Comparison of ENCODE assay signal across 26 cellular contexts in genomic region chr15:76334438-76335004, GRCh38. TPM values are rescaled to one million over a fixed set of nuclear protein-coding genes. Genes with fewer than 3 reads are reported as not detected.
DNase-seq lines count a peak whose midpoint lies in the region; ATAC-seq, FAIRE-seq and TF ChIP-seq lines count a peak whose summit lies in the region.
"Had no signal": no experiment of that assay in that cellular context is flagged by ENCODE, and none has a peak within 500 bp of the region (broad histone marks: within the 10 kb centered on the region; RNA-seq: fewer than 3 reads in every experiment).

No MANE protein-coding gene starts in this region.

- peaks cover 32% of the 10 kb centered on the region for H3K4me1 ChIP-seq in OCI-LY7 (ENCODE audit: insufficient read depth, low read length, poor library complexity, severe bottlenecking)
- peaks cover 20% of the 10 kb centered on the region for H3K4me1 ChIP-seq in endothelial cell of umbilical vein (ENCODE audit: control insufficient read depth, extremely low read depth, insufficient read depth, low read length)

- in situ Hi-C loops in G401 (cut with HindIII; ENCODE audit: low sequenced_read_pairs) = no loop called here

- H3K4me3 ChIP-seq in OCI-LY7 (ENCODE audit: low read depth, low read length, poor library complexity, severe bottlenecking) = no peak overlapping the region
- no peak overlapping the region for H3K4me3 ChIP-seq in endothelial cell of umbilical vein (replicated peaks in 1 of 3; ENCODE audit: insufficient read depth in 1 of 3, low read depth in 1 of 3, low read length in 3 of 3)
- H3K4me3 ChIP-seq: BLaER1 treated with 17β-estradiol and CSF1 and Interleukin-3, amounts not matched to agents 10 nM and 100 nM had no signal

- H3K9ac ChIP-seq in endothelial cell of umbilical vein (replicated peaks; ENCODE audit: extremely low read depth, insufficient read depth, low read length) = no peak overlapping the region

- peak; percentile 18 for FAIRE-seq in endothelial cell of umbilical vein (lab: Jason Lieb, UNC)
- FAIRE-seq: keratinocyte, urothelium cell line had no signal

- ATAC-seq in stimulated activated memory B cell treated with anti-CD40 and anti-IgM and Interleukin-4, amounts not matched to agents 10 μg/mL and 1 μg/mL and 100 μg/mL, for 72 hours = no peak
- no peak for ATAC-seq in HG03378 (IDR thresholded peaks at IDR 0.05; ENCODE audit: unreplicated experiment)
- ATAC-seq: sciatic nerve, SK-N-SH treated with all-trans-retinoic acid at 6 μM for 48 hours had no signal

- peak overlapping the region; percentile 16 for H3K27ac Mint-ChIP-seq in activated naive CD8-positive, alpha-beta T cell
- no peak overlapping the region for H3K27ac Mint-ChIP-seq in activated naive CD8-positive, alpha-beta T cell treated with anti-CD3 and anti-CD28 coated beads for 36 hours
- no peak overlapping the region for H3K27ac Mint-ChIP-seq in stimulated activated memory B cell treated with anti-CD40 and anti-IgM and Interleukin-4, amounts not matched to agents 10 μg/mL and 1 μg/mL and 100 μg/mL, for 72 hours
- H3K27ac Mint-ChIP-seq: nephron progenitor cell had no signal

- no peaks in the 10 kb centered on the region for H3K9me3 ChIP-seq in OCI-LY7 (ENCODE audit: low read length)
- H3K9me3 ChIP-seq in endothelial cell of umbilical vein (replicated peaks; ENCODE audit: control insufficient read depth, insufficient read depth, low read length) = no peaks in the 10 kb centered on the region

- CTCF ChIA-PET in OCI-LY7 (lab: Charles Lee; ENCODE audit: unreplicated experiment) = no interaction called here
- CTCF ChIA-PET in endothelial cell of umbilical vein (lab: Charles Lee) = interaction anchor here (0.8 to 2.0 kb wide), 10 partner anchors 11 to 149 kb away, joined by 3 to 18 read pairs (median 6); no protein-coding TSS in a partner anchor

- H4K20me1 ChIP-seq in OCI-LY7 (ENCODE audit: insufficient read depth, low read length) (peaks cover 5% of the 10 kb centered on the region; the same call in 1 of the 2 replicates), endothelial cell of umbilical vein (replicated peaks; ENCODE audit: control insufficient read depth, extremely low read depth, insufficient read depth, low read length) (no peaks in the 10 kb centered on the region)

- peaks cover 37 to 54% of the 10 kb centered on the region in 2 experiments for H3K27me3 ChIP-seq in endothelial cell of umbilical vein (ENCODE audit: control insufficient read depth in 2 of 2, insufficient read depth in 2 of 2, low read length in 2 of 2)

- no peaks in the 10 kb centered on the region for H3K9me2 ChIP-seq in OCI-LY7 (ENCODE audit: insufficient read depth, low read length)

- no peak for DNase-seq in activated naive CD8-positive, alpha-beta T cell treated with anti-CD3 and anti-CD28 coated beads for 36 hours
- DNase-seq in OCI-LY7 (ENCODE audit: low spot score) = no peak
- DNase-seq in endothelial cell of umbilical vein (ENCODE audit: low read depth, low spot score) = no peak
- DNase-seq in NCI-H510A (lab: John Stamatoyannopoulos, UW) = no peak
- DNase-seq in G401 (ENCODE audit: low spot score) = no peak
- DNase-seq: activated naive CD4-positive, alpha-beta T cell; activated T-cell treated with anti-CD3 and anti-CD28 coated beads, Interleukin-2, amount 50 U/mL, for 1 hour; amniotic stem cell; DND-41; effector CD4-positive, alpha-beta T cell; NCI-H446; stimulated activated CD4-positive, alpha-beta T cell treated with anti-CD3 and anti-CD28 coated beads, Interleukin-12 subunit alpha, Interleukin-12 subunit beta, amount 100 ng/mL, for 4 hours; stimulated activated CD4-positive, alpha-beta T cell treated with anti-CD3 and anti-CD28 coated beads, Interleukin-4, amount 100 ng/mL, for 24 hours; T-helper 9 cell had no signal

- H3K4me1 Mint-ChIP-seq in activated naive CD8-positive, alpha-beta T cell (ENCODE audit: low read depth) = peaks cover 32% of the 10 kb centered on the region
- peaks cover 30% of the 10 kb centered on the region for H3K4me1 Mint-ChIP-seq in activated naive CD8-positive, alpha-beta T cell treated with anti-CD3 and anti-CD28 coated beads for 36 hours
- H3K4me1 Mint-ChIP-seq in stimulated activated memory B cell treated with anti-CD40 and anti-IgM and Interleukin-4, amounts not matched to agents 10 μg/mL and 1 μg/mL and 100 μg/mL, for 72 hours = peaks cover 45% of the 10 kb centered on the region

- intact Hi-C loops in OCI-LY7 (cut with micrococcal nuclease; ENCODE audit: unreplicated experiment) (loop anchor here (2.0 to 5.0 kb wide), 2 partner anchors 97 to 144 kb away; no protein-coding TSS in a partner anchor), endothelial cell of umbilical vein (cut with micrococcal nuclease) (loop anchor here (1.0 kb wide), 1 partner anchor 23 kb away; the partner anchor contains the start of gene ETFA)

- no peaks in the 10 kb centered on the region for H3K9me3 Mint-ChIP-seq in activated naive CD8-positive, alpha-beta T cell (ENCODE audit: low read depth)
- no peaks in the 10 kb centered on the region for H3K9me3 Mint-ChIP-seq in activated naive CD8-positive, alpha-beta T cell treated with anti-CD3 and anti-CD28 coated beads for 36 hours
- H3K9me3 Mint-ChIP-seq in stimulated activated memory B cell treated with anti-CD40 and anti-IgM and Interleukin-4, amounts not matched to agents 10 μg/mL and 1 μg/mL and 100 μg/mL, for 72 hours = no peaks in the 10 kb centered on the region
- H3K9me3 Mint-ChIP-seq: nephron progenitor cell had no signal

- H3K36me3 Mint-ChIP-seq in activated naive CD8-positive, alpha-beta T cell = no peaks in the 10 kb centered on the region
- no peaks in the 10 kb centered on the region for H3K36me3 Mint-ChIP-seq in activated naive CD8-positive, alpha-beta T cell treated with anti-CD3 and anti-CD28 coated beads for 36 hours
- no peaks in the 10 kb centered on the region for H3K36me3 Mint-ChIP-seq in stimulated activated memory B cell treated with anti-CD40 and anti-IgM and Interleukin-4, amounts not matched to agents 10 μg/mL and 1 μg/mL and 100 μg/mL, for 72 hours

- H3K27ac ChIP-seq in OCI-LY7 (ENCODE audit: low read depth, low read length, poor library complexity, severe bottlenecking) (no peak overlapping the region), endothelial cell of umbilical vein (ENCODE audit: insufficient read depth, low read depth, low read length) (no peak overlapping the region)

- no TSS peak for BruUV-seq in OCI-LY7 (replicated peaks; lab: Mats Ljungman, UMichigan)
- BruUV-seq in endothelial cell of umbilical vein (replicated peaks; lab: Mats Ljungman, UMichigan) = no TSS peak

- H3K9me1 ChIP-seq in endothelial cell of umbilical vein (replicated peaks; ENCODE audit: control insufficient read depth, extremely low read depth, insufficient read depth, low read length) = no peaks in the 10 kb centered on the region

- H3K36me3 ChIP-seq in OCI-LY7 (ENCODE audit: insufficient read depth, low read length) = no peaks in the 10 kb centered on the region
- no peaks in the 10 kb centered on the region for H3K36me3 ChIP-seq in endothelial cell of umbilical vein (ENCODE audit: control insufficient read depth in 2 of 2, extremely low read depth in 1 of 2, insufficient read depth in 2 of 2, low read length in 2 of 2)
- H3K36me3 ChIP-seq: BLaER1 treated with 17β-estradiol and CSF1 and Interleukin-3, amounts not matched to agents 10 nM and 100 nM had no signal

- no peak for TF ChIP-seq POLR2A in endothelial cell of umbilical vein (IDR thresholded peaks at IDR 0.05; ENCODE audit: low read depth, low read length)

- dilution Hi-C loops in endothelial cell of umbilical vein (cut with MboI; ENCODE audit: extremely low pct_ligation_motif_present, low sequenced_read_pairs) = no loop called here

- peaks cover 45% of the 10 kb centered on the region for H3K27me3 Mint-ChIP-seq in activated naive CD8-positive, alpha-beta T cell
- H3K27me3 Mint-ChIP-seq in activated naive CD8-positive, alpha-beta T cell treated with anti-CD3 and anti-CD28 coated beads for 36 hours = peaks cover 83% of the 10 kb centered on the region
- H3K27me3 Mint-ChIP-seq in stimulated activated memory B cell treated with anti-CD40 and anti-IgM and Interleukin-4, amounts not matched to agents 10 μg/mL and 1 μg/mL and 100 μg/mL, for 72 hours = peaks cover 72% of the 10 kb centered on the region

- no peak overlapping the region for H3K4me3 Mint-ChIP-seq in activated naive CD8-positive, alpha-beta T cell
- no peak overlapping the region for H3K4me3 Mint-ChIP-seq in activated naive CD8-positive, alpha-beta T cell treated with anti-CD3 and anti-CD28 coated beads for 36 hours
- H3K4me3 Mint-ChIP-seq in stimulated activated memory B cell treated with anti-CD40 and anti-IgM and Interleukin-4, amounts not matched to agents 10 μg/mL and 1 μg/mL and 100 μg/mL, for 72 hours = peak overlapping the region; percentile 13

- TF ChIP-seq CTCF in OCI-LY7 (conservative IDR thresholded peaks at IDR 0.05; ENCODE audit: low read length) = no peak
- TF ChIP-seq CTCF in endothelial cell of umbilical vein (IDR thresholded peaks at IDR 0.05; ENCODE audit: extremely low read depth in 1 of 2, insufficient read depth in 1 of 2, low read depth in 1 of 2, low read length in 2 of 2) = no peak

- H3K4me2 ChIP-seq in OCI-LY7 (ENCODE audit: low read length) (no peak overlapping the region), endothelial cell of umbilical vein (ENCODE audit: insufficient read depth, low read length) (no peak overlapping the region)

- H3K79me2 ChIP-seq in OCI-LY7 (ENCODE audit: insufficient read depth, low read depth, low read length) (peaks cover 10% of the 10 kb centered on the region; the same call in 1 of the 2 replicates), endothelial cell of umbilical vein (ENCODE audit: control insufficient read depth, insufficient read depth, low read length) (no peaks in the 10 kb centered on the region)

- POLR2A ChIA-PET in OCI-LY7 (lab: Charles Lee) = interaction anchor here (0.6 to 0.7 kb wide), 3 partner anchors 373 to 693 kb away, joined by 4 to 9 read pairs (median 5); no protein-coding TSS in a partner anchor
- POLR2A ChIA-PET in endothelial cell of umbilical vein (lab: Charles Lee) = no interaction called here

- H2AFZ ChIP-seq in OCI-LY7 (ENCODE audit: low read length) (0 out of 2 replicates have a peak overlapping the region, but pooled peaks have one; percentile 17), endothelial cell of umbilical vein (ENCODE audit: low read depth, low read length) (no peak overlapping the region)

RNA-seq across cellular contexts. Expression of gene ISL2, which starts 2.1 kb away (rescaled TPM):
- under 1 TPM in 1 of 2 experiments, not detected in 1; 0.22 TPM for total RNA-seq in activated naive CD8-positive, alpha-beta T cell treated with anti-CD3 and anti-CD28 coated beads for 36 hours
- total RNA-seq in OCI-LY7 (2014; rRNA removed; shearing (Covaris generic)) = 2.8 and 6.2 TPM in 2 replicates
- 11.8 and 12.7 TPM in 2 replicates for total RNA-seq in OCI-LY7 (2022)
- not detected in 2 replicates for total RNA-seq in endothelial cell of umbilical vein
- polyA plus RNA-seq in endothelial cell of umbilical vein = 0.05 and 0.10 TPM in 2 replicates
- 0.06 TPM in 1 of 2 replicates, not detected in the other for polyA plus RNA-seq in endothelial cell of umbilical vein (2011; cell fraction: cytosol; rRNA removed)
- polyA plus RNA-seq in endothelial cell of umbilical vein (2011; cell fraction: nucleus; rRNA removed) = 0.34 TPM in 1 of 2 replicates, not detected in the other
- not detected in 2 replicates for polyA plus RNA-seq in endothelial cell of umbilical vein (2012)
- 0.11 TPM in 1 of 2 replicates, not detected in the other for polyA minus RNA-seq in endothelial cell of umbilical vein
- polyA minus RNA-seq in endothelial cell of umbilical vein (2011; cell fraction: cytosol; rRNA and poly(A)+ RNA removed) = 4.2 TPM
- not detected in 2 replicates for polyA minus RNA-seq in endothelial cell of umbilical vein (2011; cell fraction: nucleus; rRNA and poly(A)+ RNA removed)
- total RNA-seq in G401 (2014; rRNA removed; shearing (Covaris generic)) = 0.44 TPM in 1 of 2 replicates, not detected in the other
- total RNA-seq: lower leg skin, posterior vena cava, temporal lobe had no signal
- polyA plus RNA-seq: keratinocyte had no signal

RNA-seq across cellular contexts. Expression of gene ETFA, which starts 23.3 kb away (rescaled TPM):
- 100 to 1,000 TPM; 166 to 168 TPM for total RNA-seq in activated naive CD8-positive, alpha-beta T cell treated with anti-CD3 and anti-CD28 coated beads for 36 hours
- 84.8 and 99.4 TPM in 2 replicates for total RNA-seq in OCI-LY7 (2014; rRNA removed; shearing (Covaris generic))
- total RNA-seq in OCI-LY7 (2022) (126 and 146 TPM in 2 replicates), endothelial cell of umbilical vein (116 and 123 TPM in 2 replicates)
- 75.8 and 102 TPM in 2 replicates for polyA plus RNA-seq in endothelial cell of umbilical vein
- 137 and 154 TPM in 2 replicates for polyA plus RNA-seq in endothelial cell of umbilical vein (2011; cell fraction: cytosol; rRNA removed)
- 85.8 and 105 TPM in 2 replicates for polyA plus RNA-seq in endothelial cell of umbilical vein (2011; cell fraction: nucleus; rRNA removed)
- polyA plus RNA-seq in endothelial cell of umbilical vein (2012) = 162 and 177 TPM in 2 replicates
- 93.1 and 110 TPM in 2 replicates for polyA minus RNA-seq in endothelial cell of umbilical vein
- 143 TPM for polyA minus RNA-seq in endothelial cell of umbilical vein (2011; cell fraction: cytosol; rRNA and poly(A)+ RNA removed)
- 45.3 and 59.5 TPM in 2 replicates for polyA minus RNA-seq in endothelial cell of umbilical vein (2011; cell fraction: nucleus; rRNA and poly(A)+ RNA removed)
- 234 and 273 TPM in 2 replicates for total RNA-seq in G401 (2014; rRNA removed; shearing (Covaris generic))
